Comparison of ENCODE assay signal across 27 cellular contexts in genomic region chr10:7281429-7281828, GRCh38.
"Had no signal": no experiment of that assay in that cellular context is flagged by ENCODE, and none has a peak within 500 bp of the region (broad histone marks: within the 10 kb centered on the region; RNA-seq: fewer than 3 reads in every experiment).

No MANE protein-coding gene starts in this region.

- ATAC-seq: heart left ventricle; left colon; naive thymus-derived CD8-positive, alpha-beta T cell; right cardiac atrium had no signal

- H3K9me3 Mint-ChIP-seq: activated CD4-positive, alpha-beta memory T cell treated with anti-CD3 and anti-CD28 coated beads for 36 hours; activated naive CD4-positive, alpha-beta T cell treated with anti-CD3 and anti-CD28 coated beads for 36 hours; activated T-helper 1 cell treated with anti-CD3 and anti-CD28 coated beads, Interleukin-12 subunit alpha, Interleukin-12 subunit beta, Interleukin-2, Interleukin-4 antibody, amounts not matched to agents 30 ng/mL and 10 ng/mL and 1 ng/mL, durations not matched to agents 14 hours and 24 hours and 36 hours; immature natural killer cell; naive thymus-derived CD8-positive, alpha-beta T cell had no signal

- DNase-seq: activated CD4-positive, alpha-beta memory T cell treated with anti-CD3 and anti-CD28 coated beads for 36 hours; activated CD4-positive, alpha-beta T cell treated with anti-CD3 and anti-CD28 coated beads for 48 hours; activated effector memory CD4-positive, alpha-beta T cell treated with anti-CD3 and anti-CD28 coated beads, Interleukin-2, amount 50 U/mL, for 16 hours; activated naive CD4-positive, alpha-beta T cell treated with anti-CD3 and anti-CD28 coated beads for 36 hours; amniotic stem cell; brain microvascular endothelial cell; caudate nucleus; dermis blood vessel endothelial cell; effector CD4-positive, alpha-beta T cell; heart left ventricle; hypothalamus; immature natural killer cell; kidney; left colon; mammary epithelial cell; midbrain; naive thymus-derived CD8-positive, alpha-beta T cell; posterior cingulate gyrus; right cardiac atrium; stimulated activated CD4-positive, alpha-beta T cell treated with anti-CD3 and anti-CD28 coated beads, Interleukin-15, amount 100 ng/mL, for 24 hours; stimulated activated CD4-positive, alpha-beta T cell treated with anti-CD3 and anti-CD28 coated beads, Interleukin-2, amount 100 ng/mL, for 24 hours; stimulated activated naive CD4-positive, alpha-beta T cell; T-helper 9 cell; testis; transverse colon had no signal

- H3K4me3 Mint-ChIP-seq: activated CD4-positive, alpha-beta memory T cell treated with anti-CD3 and anti-CD28 coated beads for 36 hours; activated naive CD4-positive, alpha-beta T cell treated with anti-CD3 and anti-CD28 coated beads for 36 hours; activated T-helper 1 cell treated with anti-CD3 and anti-CD28 coated beads, Interleukin-12 subunit alpha, Interleukin-12 subunit beta, Interleukin-2, Interleukin-4 antibody, amounts not matched to agents 30 ng/mL and 10 ng/mL and 1 ng/mL, durations not matched to agents 14 hours and 24 hours and 36 hours; immature natural killer cell; naive thymus-derived CD8-positive, alpha-beta T cell had no signal

- H3K27ac Mint-ChIP-seq: activated CD4-positive, alpha-beta memory T cell treated with anti-CD3 and anti-CD28 coated beads for 36 hours; activated naive CD4-positive, alpha-beta T cell treated with anti-CD3 and anti-CD28 coated beads for 36 hours; activated T-helper 1 cell treated with anti-CD3 and anti-CD28 coated beads, Interleukin-12 subunit alpha, Interleukin-12 subunit beta, Interleukin-2, Interleukin-4 antibody, amounts not matched to agents 30 ng/mL and 10 ng/mL and 1 ng/mL, durations not matched to agents 14 hours and 24 hours and 36 hours had no signal

- H3K27me3 ChIP-seq: brain microvascular endothelial cell, heart left ventricle, testis, transverse colon had no signal

- H3K4me3 ChIP-seq: heart left ventricle, testis, transverse colon had no signal

- H3K9me3 ChIP-seq: heart left ventricle, testis, transverse colon had no signal

- H3K4me1 ChIP-seq: testis, transverse colon had no signal

- H3K27ac ChIP-seq: brain microvascular endothelial cell, heart left ventricle, testis, transverse colon, VCaP had no signal

- H3K27me3 Mint-ChIP-seq: activated CD4-positive, alpha-beta memory T cell treated with anti-CD3 and anti-CD28 coated beads for 36 hours; naive thymus-derived CD8-positive, alpha-beta T cell had no signal

- H3K36me3 ChIP-seq: brain microvascular endothelial cell, transverse colon had no signal
